ENCODE assay signal across 2 cellular contexts in genomic region chr19:19584356-19584755, GRCh38.
TF ChIP-seq lines count a peak whose summit lies in the region.

No MANE protein-coding gene starts in this region.

TF ChIP-seq in GM23338, 12 proteins besides CTCF, POLR2A, EP300 and RAD21:
- TF ChIP-seq ZNF114 (CRISPR knock-in tag; IDR thresholded peaks at IDR 0.05), result no peak
- TF ChIP-seq CREB1 (CRISPR knock-in tag; IDR thresholded peaks at IDR 0.05; ENCODE audit: low read depth), result no peak
- no peak for TF ChIP-seq NANOG (IDR thresholded peaks at IDR 0.05; ENCODE audit: borderline replicate concordance)
- TF ChIP-seq STAT1 (IDR thresholded peaks at IDR 0.05; ENCODE audit: unreplicated experiment), result no peak
- no peak for TF ChIP-seq ZNF331 (CRISPR knock-in tag; IDR thresholded peaks at IDR 0.05; ENCODE audit: low read depth)
- TF ChIP-seq ETS1 (IDR thresholded peaks at IDR 0.05), result no peak
- TF ChIP-seq EZH2phosphoT487 (IDR thresholded peaks at IDR 0.05; ENCODE audit: unreplicated experiment), result no peak
- no peak for TF ChIP-seq REST (IDR thresholded peaks at IDR 0.05; ENCODE audit: unreplicated experiment)
- no peak for TF ChIP-seq ZNF462 (CRISPR knock-in tag; IDR thresholded peaks at IDR 0.05)
- TF ChIP-seq JUNB (IDR thresholded peaks at IDR 0.05; ENCODE audit: unreplicated experiment), result no peak
- no peak for TF ChIP-seq POLR2AphosphoS5 (IDR thresholded peaks at IDR 0.05; ENCODE audit: low read depth)

TF ChIP-seq in K562, 482 proteins besides CTCF, POLR2A, EP300 and RAD21:
- no peak for TF ChIP-seq SNRNP70 (optimal IDR thresholded peaks at IDR 0.05; ENCODE audit: low read depth, low read length)
TF ChIP-seq in K562: peak in this region for 0.
